Comparison of ENCODE assay signal across 8 cellular contexts in the genomic region with DNA sequence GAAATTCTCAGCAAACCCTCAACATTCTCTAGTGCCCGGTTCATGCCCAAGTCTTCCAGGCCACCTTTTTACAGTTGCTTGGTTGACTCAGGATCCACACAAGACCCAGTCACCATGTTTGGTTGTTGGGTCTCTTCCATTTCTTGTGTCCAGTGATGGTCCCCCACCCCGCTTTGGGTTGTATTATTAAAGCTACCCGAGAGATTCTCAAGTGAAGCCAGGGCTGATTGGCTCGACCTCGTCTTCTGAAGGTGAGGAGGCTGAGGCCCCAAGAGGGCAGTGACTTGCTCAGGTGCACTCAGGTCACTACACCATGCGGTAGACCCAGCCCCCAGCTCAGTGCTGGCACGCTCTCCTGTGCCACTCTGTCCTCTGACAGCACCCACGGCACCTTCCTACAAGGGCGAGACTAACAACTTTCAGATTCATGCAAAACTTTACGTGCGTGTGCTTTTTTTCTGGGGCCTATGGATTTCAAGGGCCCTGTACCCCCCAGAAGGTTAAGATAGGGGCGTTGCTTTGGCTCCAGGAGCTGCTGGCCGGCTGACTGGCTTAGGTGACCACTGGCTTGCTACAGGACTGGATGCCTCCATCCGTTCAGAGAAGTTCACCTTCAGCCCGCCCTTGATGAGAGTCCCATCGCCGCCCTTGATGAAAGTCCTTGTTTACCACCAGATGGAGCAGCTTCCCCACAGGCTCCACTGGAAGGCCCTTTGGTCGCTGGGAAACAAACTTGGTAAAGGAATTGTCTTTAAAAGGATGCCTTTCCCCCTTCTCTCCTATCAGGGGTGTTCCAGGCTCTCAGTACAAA. TPM values are rescaled to one million over a fixed set of nuclear protein-coding genes. Genes with fewer than 3 reads are reported as not detected.
A peak's percentile ranks its signal among the peaks of the same experiment; 100 is the strongest.
DNase-seq lines count a peak whose midpoint lies in the region; ATAC-seq and TF ChIP-seq lines count a peak whose summit lies in the region.

No MANE protein-coding gene starts in this region.

- no peak overlapping the region for H3K4me2 ChIP-seq in PC-3 (ENCODE audit: low read length)

- H3K4me1 Mint-ChIP-seq in natural killer cell treated with Interleukin-12 subunit alpha and Interleukin-12 subunit beta and Interleukin-15 and Interleukin-18, amount 100 ng/mL, for 72 hours (ENCODE audit: low read depth in 2 of 2) = no peaks in the 10 kb centered on the region

- DNase-seq in AG20443 (ENCODE audit: low spot score) (peak; percentile 87), H7 (peak; percentile 71), PC-3 (peak; percentile 78), epithelial cell of esophagus (ENCODE audit: low read depth) (peak; percentile 58), middle frontal gyrus (ENCODE audit: extremely low spot score, low spot score) (peak; percentile 72), KG1 (lab: John Stamatoyannopoulos, UW) (no peak)
- no peak for DNase-seq in natural killer cell treated with Interleukin-12 subunit alpha and Interleukin-12 subunit beta and Interleukin-15 and Interleukin-18, amount 100 ng/mL, for 72 hours (ENCODE audit: low spot score)

- no peaks in the 10 kb centered on the region for H3K9me3 ChIP-seq in PC-3 (ENCODE audit: low read length)

- POLR2A ChIA-PET in PC-3 (lab: Charles Lee; ENCODE audit: unreplicated experiment) = no interaction called here

- H3K27me3 Mint-ChIP-seq in natural killer cell treated with Interleukin-12 subunit alpha and Interleukin-12 subunit beta and Interleukin-15 and Interleukin-18, amount 100 ng/mL, for 72 hours = peaks cover 7 to 27% of the 10 kb centered on the region in 2 donors

- H3K36me3 ChIP-seq in H7 (replicated peaks; ENCODE audit: control insufficient read depth, insufficient read depth, low read length) (no peaks in the 10 kb centered on the region), PC-3 (ENCODE audit: low read depth, low read length) (no peaks in the 10 kb centered on the region)

- H2AFZ ChIP-seq in PC-3 (ENCODE audit: low read length) = peak overlapping the region; percentile 35; the same call in 1 of the 2 replicates

- CTCF ChIA-PET in PC-3 (lab: Charles Lee) = interaction anchor here (0.8 kb wide), 2 partner anchors 27 to 181 kb away, joined by 3 read pairs; partner anchors contain the start of genes ARV1 and TTC13

- no peaks in the 10 kb centered on the region for H3F3A ChIP-seq in PC-3 (ENCODE audit: low read length, unreplicated experiment)

- no TSS peak for BruUV-seq in PC-3 (replicated peaks; lab: Mats Ljungman, UMichigan)

- H3K4me1 ChIP-seq in PC-3 (ENCODE audit: insufficient read depth, low read length) = no peaks in the 10 kb centered on the region

- H3K27me3 ChIP-seq in H7 (ENCODE audit: control insufficient read depth, insufficient read depth, low read length) (peaks cover 4% of the 10 kb centered on the region; the same call in 1 of the 2 replicates), PC-3 (ENCODE audit: low read length) (peaks cover 11% of the 10 kb centered on the region)

- H3K27ac Mint-ChIP-seq in natural killer cell treated with Interleukin-12 subunit alpha and Interleukin-12 subunit beta and Interleukin-15 and Interleukin-18, amount 100 ng/mL, for 72 hours = no peak overlapping the region

- ATAC-seq in PC-3 (peak; percentile 92), GM21367 (IDR thresholded peaks at IDR 0.05; ENCODE audit: unreplicated experiment) (no peak)
- ATAC-seq in natural killer cell treated with Interleukin-12 subunit alpha and Interleukin-12 subunit beta and Interleukin-15 and Interleukin-18, amount 100 ng/mL, for 72 hours = no peak

- no peaks in the 10 kb centered on the region for H4K20me1 ChIP-seq in PC-3 (ENCODE audit: low read length)

- no peaks in the 10 kb centered on the region for H3K79me2 ChIP-seq in PC-3 (ENCODE audit: low read length)

- no peak overlapping the region for H3K4me3 ChIP-seq in H7 (ENCODE audit: insufficient read depth, low read depth, low read length)
- H3K4me3 ChIP-seq in PC-3 (ENCODE audit: low read length) = no peak overlapping the region
- no peak overlapping the region for H3K4me3 ChIP-seq in epithelial cell of esophagus (ENCODE audit: low read length)

- no peak overlapping the region for H3K27ac ChIP-seq in PC-3 (ENCODE audit: low read length)

- TF ChIP-seq CTCF in PC-3 (conservative IDR thresholded peaks at IDR 0.05; ENCODE audit: low read depth, low read length) (peak; percentile 96), epithelial cell of esophagus (IDR thresholded peaks at IDR 0.05; ENCODE audit: insufficient read depth, low read depth, low read length, missing control alignments) (peak; percentile 72)

- intact Hi-C loops in PC-3 (cut with micrococcal nuclease) = loop anchor here (1.0 to 10.0 kb wide), 5 partner anchors 71 to 414 kb away; partner anchors contain the start of genes ARV1 and C1orf198

- no peaks in the 10 kb centered on the region for H3K9me2 ChIP-seq in PC-3 (replicated peaks; ENCODE audit: low read length)

- no peaks in the 10 kb centered on the region for H3K36me3 Mint-ChIP-seq in natural killer cell treated with Interleukin-12 subunit alpha and Interleukin-12 subunit beta and Interleukin-15 and Interleukin-18, amount 100 ng/mL, for 72 hours

- no peak overlapping the region for H3K9ac ChIP-seq in PC-3 (ENCODE audit: low read length)

- H3K4me3 Mint-ChIP-seq in natural killer cell treated with Interleukin-12 subunit alpha and Interleukin-12 subunit beta and Interleukin-15 and Interleukin-18, amount 100 ng/mL, for 72 hours = no peak overlapping the region

- no peaks in the 10 kb centered on the region for H3K9me3 Mint-ChIP-seq in natural killer cell treated with Interleukin-12 subunit alpha and Interleukin-12 subunit beta and Interleukin-15 and Interleukin-18, amount 100 ng/mL, for 72 hours

RNA-seq across cellular contexts. Expression of gene CAPN9, which starts 50.4 kb away (rescaled TPM):
- 0.04 and 0.10 TPM in 2 replicates for total RNA-seq in H7 (2014; rRNA removed; shearing (Covaris generic))
- total RNA-seq in PC-3 (2014; rRNA removed) = not detected in 2 replicates
- total RNA-seq in natural killer cell treated with Interleukin-12 subunit alpha and Interleukin-12 subunit beta and Interleukin-15 and Interleukin-18, amount 100 ng/mL, for 72 hours = not detected

Comparison
In these comparisons a context has a peak if more than half of its experiments do, and no peak if none do; other contexts are left out.
1. DNase-seq: peak in AG20443 (single experiment), H7 (single experiment), PC-3 (single experiment), epithelial cell of esophagus (single experiment) and middle frontal gyrus (single experiment); none in natural killer cell treated with Interleukin-12 subunit alpha and Interleukin-12 subunit beta and Interleukin-15 and Interleukin-18, amount 100 ng/mL, for 72 hours (single experiment) and KG1 (single experiment).